Comparison of ENCODE assay signal across 8 cellular contexts in genomic region chr1:156590326-156591180, GRCh38. TPM values are rescaled to one million over a fixed set of nuclear protein-coding genes. Genes with fewer than 3 reads are reported as not detected.
A peak's percentile ranks its signal among the peaks of the same experiment; 100 is the strongest.
DNase-seq lines count a peak whose midpoint lies in the region; ATAC-seq and FAIRE-seq lines count a peak whose summit lies in the region.
"Had no signal": no experiment of that assay in that cellular context is flagged by ENCODE, and none has a peak within 500 bp of the region (broad histone marks: within the 10 kb centered on the region; RNA-seq: fewer than 3 reads in every experiment).

No MANE protein-coding gene starts in this region.

- H3K4me3 ChIP-seq in small intestine (ENCODE audit: low read depth in 1 of 2, low read length in 2 of 2): no peak overlapping the region

- H3K4me1 ChIP-seq in small intestine (ENCODE audit: control insufficient read depth in 2 of 2, insufficient read depth in 1 of 2, low read depth in 1 of 2, low read length in 1 of 2): no peaks in the 10 kb centered on the region

- no peaks in the 10 kb centered on the region for H3K27me3 Mint-ChIP-seq in effector memory CD8-positive, alpha-beta T cell

- H3K9me3 ChIP-seq in small intestine (ENCODE audit: control insufficient read depth, low read depth): no peaks in the 10 kb centered on the region

- peak overlapping the region; percentile 56 to 82 for H3K27ac Mint-ChIP-seq in effector memory CD8-positive, alpha-beta T cell

- 80 to 84% (median 81%) methylated on average over 10 of the region's 10 CpGs for WGBS in small intestine, 3 donors

- H3K36me3 Mint-ChIP-seq in effector memory CD8-positive, alpha-beta T cell (ENCODE audit: insufficient read depth): peaks cover 2% of the 10 kb centered on the region

- peak; percentile 52 for DNase-seq in NCI-H82 (lab: John Stamatoyannopoulos, UW)
- no peak for DNase-seq in NCI-H82 treated with DMSO at 0.1 percent for 48 hours (lab: John Stamatoyannopoulos, UW; ENCODE audit: unreplicated experiment)
- no peak for DNase-seq in effector memory CD8-positive, alpha-beta T cell
- DNase-seq in small intestine: no peak
- no peak for DNase-seq in left lobe of liver (ENCODE audit: low spot score)
- DNase-seq in hypothalamus (lab: John Stamatoyannopoulos, UW): no peak

- H3K4me3 Mint-ChIP-seq in effector memory CD8-positive, alpha-beta T cell: peak overlapping the region; percentile 56 to 80

- H3K4me1 Mint-ChIP-seq in effector memory CD8-positive, alpha-beta T cell (ENCODE audit: low read depth in 2 of 2): peaks cover 3 to 16% of the 10 kb centered on the region in 2 donors

- no peak for ATAC-seq in effector memory CD8-positive, alpha-beta T cell (replicated peaks)
- ATAC-seq in left lobe of liver: no peak

- no peak for FAIRE-seq in small intestine (lab: Jason Lieb, UNC)
- FAIRE-seq: A204.1 had no signal

- no peaks in the 10 kb centered on the region for H3K27me3 ChIP-seq in small intestine (ENCODE audit: control insufficient read depth in 2 of 2, insufficient read depth in 2 of 2, low read length in 2 of 2)

- peak overlapping the region; percentile 82 to 93 for H3K27ac ChIP-seq in small intestine (ENCODE audit: low read depth in 1 of 2, low read length in 1 of 2)

- H3K9me3 Mint-ChIP-seq in effector memory CD8-positive, alpha-beta T cell: no peaks in the 10 kb centered on the region

- H3K36me3 ChIP-seq in small intestine (ENCODE audit: control insufficient read depth in 2 of 2, insufficient read depth in 2 of 2, low read length in 2 of 2): no peaks in the 10 kb centered on the region

RNA-seq across cellular contexts. Expression of gene NAXE, which starts 1.0 kb away (rescaled TPM):
- polyA plus RNA-seq in small intestine: 100 to 1,000 TPM in 1 of 3 donors, 10 to 100 TPM in 2; 94.2 to 105 (median 94.5) TPM
- total RNA-seq in left lobe of liver: 51.2 TPM

RNA-seq across cellular contexts. Expression of gene GPATCH4, which starts 10.7 kb away (rescaled TPM):
- polyA plus RNA-seq in small intestine: 10 to 100 TPM in 2 of 3 donors, 1 to 10 TPM in 1; 8.9 to 31.0 (median 11.1) TPM
- total RNA-seq in left lobe of liver: 7.3 TPM

RNA-seq across cellular contexts. Expression of gene TTC24, which starts 11.0 kb away (rescaled TPM):
- polyA plus RNA-seq in small intestine: under 1 TPM in 1 of 3 donors, not detected in 2; 0.19 TPM
- not detected for total RNA-seq in left lobe of liver
- total RNA-seq: subcutaneous adipose tissue had no signal

RNA-seq across cellular contexts. Expression of gene IQGAP3, which starts 18.2 kb away (rescaled TPM):
- polyA plus RNA-seq in small intestine: 10 to 100 TPM in 1 of 3 donors, under 1 TPM in 2; 0.54 to 13.8 (median 0.89) TPM
- total RNA-seq in left lobe of liver: 0.23 TPM

RNA-seq across cellular contexts. Expression of gene HAPLN2, which starts 28.7 kb away (rescaled TPM):
- 10 to 100 TPM in 2 of 3 donors, under 1 TPM in 1; 0.82 to 25.9 (median 12.5) TPM for polyA plus RNA-seq in small intestine
- total RNA-seq in left lobe of liver: not detected
